In genomic region chr18:24398515-24398914, GRCh38 we compare ENCODE assay signal across 8 cellular contexts. TPM values are rescaled to one million over a fixed set of nuclear protein-coding genes. Genes with fewer than 3 reads are reported as not detected.
DNase-seq lines count a peak whose midpoint lies in the region; TF ChIP-seq lines count a peak whose summit lies in the region.

No MANE protein-coding gene starts in this region.

- H3K27ac ChIP-seq in HUES48 (ENCODE audit: low read depth, low read length), result peak overlapping the region; percentile 86
- peak overlapping the region in 1 of 2 donors; percentile 90 for H3K27ac ChIP-seq in breast epithelium
- H3K27ac ChIP-seq in mesenchymal stem cell (ENCODE audit: low read length, poor library complexity, severe bottlenecking), result peak overlapping the region; percentile 80

- no peak overlapping the region for H2AFZ ChIP-seq in mesenchymal stem cell (ENCODE audit: low read depth, low read length)

- H2BK15ac ChIP-seq in mesenchymal stem cell (ENCODE audit: low read depth, poor library complexity, severe bottlenecking), result no peak overlapping the region

- H2BK12ac ChIP-seq in mesenchymal stem cell (ENCODE audit: low read length in 2 of 2), result no peak overlapping the region

- no peak overlapping the region for H4K91ac ChIP-seq in mesenchymal stem cell (ENCODE audit: low read length)

- no peak for TF ChIP-seq POLR2A in breast epithelium (IDR thresholded peaks at IDR 0.05)

- TF ChIP-seq CTCF in AG10803 (conservative IDR thresholded peaks at IDR 0.05; ENCODE audit: low read length) (no peak), breast epithelium (IDR thresholded peaks at IDR 0.05) (no peak)

- no peak overlapping the region for H3K18ac ChIP-seq in mesenchymal stem cell (ENCODE audit: low read depth in 1 of 2, low read length in 2 of 2)

- H3K36me3 ChIP-seq in HUES48 (ENCODE audit: control insufficient read depth, insufficient read depth, low read length) (no peaks in the 10 kb centered on the region), breast epithelium (no peaks in the 10 kb centered on the region), mesenchymal stem cell (ENCODE audit: control insufficient read depth in 1 of 2, insufficient read depth in 2 of 2, low read depth in 1 of 2, low read length in 2 of 2) (no peaks in the 10 kb centered on the region)

- H4K8ac ChIP-seq in mesenchymal stem cell (ENCODE audit: low read length), result no peak overlapping the region

- intact Hi-C loops in breast epithelium (cut with DNase I; ENCODE audit: low total_unique reads), result no loop called here

- H3K79me1 ChIP-seq in mesenchymal stem cell (replicated peaks; ENCODE audit: low read length, poor library complexity, severe bottlenecking), result no peaks in the 10 kb centered on the region

- no peaks in the 10 kb centered on the region for H3K9me3 ChIP-seq in HUES48 (ENCODE audit: control insufficient read depth, insufficient read depth, low read length)
- H3K9me3 ChIP-seq in breast epithelium, result no peaks in the 10 kb centered on the region
- no peaks in the 10 kb centered on the region for H3K9me3 ChIP-seq in mesenchymal stem cell (ENCODE audit: control insufficient read depth, low read length)

- H3K4ac ChIP-seq in mesenchymal stem cell (ENCODE audit: low read depth in 1 of 2, low read length in 2 of 2), result peak overlapping the region in 1 of 2 experiments; percentile 57

- H3K4me1 ChIP-seq in HUES48 (ENCODE audit: control insufficient read depth, insufficient read depth, low read length) (peaks cover 53% of the 10 kb centered on the region), breast epithelium (no peaks in the 10 kb centered on the region), mesenchymal stem cell (ENCODE audit: control insufficient read depth, insufficient read depth, low read depth, low read length) (peaks cover 4% of the 10 kb centered on the region)

- H2BK120ac ChIP-seq in mesenchymal stem cell (ENCODE audit: low read depth, low read length), result no peak overlapping the region

- no peak overlapping the region for H3K23ac ChIP-seq in mesenchymal stem cell (ENCODE audit: low read length in 2 of 2)

- no peak overlapping the region for H3K14ac ChIP-seq in mesenchymal stem cell (ENCODE audit: low read length in 2 of 2)

- 41% methylated on average over 13 of the region's 15 CpGs for WGBS in mesenchymal stem cell

- no peak overlapping the region for H2BK5ac ChIP-seq in mesenchymal stem cell (ENCODE audit: low read depth, low read length, poor library complexity, severe bottlenecking)

- H3K27me3 ChIP-seq in HUES48 (ENCODE audit: control insufficient read depth, insufficient read depth, low read length), result no peaks in the 10 kb centered on the region
- H3K27me3 ChIP-seq in breast epithelium, result no peaks in the 10 kb centered on the region
- no peaks in the 10 kb centered on the region for H3K27me3 ChIP-seq in mesenchymal stem cell (ENCODE audit: control insufficient read depth in 1 of 2, insufficient read depth in 1 of 2, low read length in 2 of 2)

- H3K4me3 ChIP-seq in AG10803 (ENCODE audit: low read length) (peak overlapping the region; percentile 62), HUES48 (ENCODE audit: low read depth, low read length) (peak overlapping the region; percentile 65), breast epithelium (peak overlapping the region; percentile 71 to 92 (median 84)), mesenchymal stem cell (ENCODE audit: insufficient read depth in 1 of 2, low read depth in 1 of 2, low read length in 2 of 2) (peak overlapping the region in 1 of 2 experiments; percentile 79)

- H3K4me2 ChIP-seq in mesenchymal stem cell (ENCODE audit: low read length, poor library complexity, severe bottlenecking), result peak overlapping the region; percentile 69

- no peak overlapping the region for H2AK5ac ChIP-seq in mesenchymal stem cell (ENCODE audit: low read length, severe bottlenecking)

- DNase-seq in AG10803 (ENCODE audit: low read depth) (peak; percentile 34), breast epithelium (ENCODE audit: low spot score in 2 of 2) (no peak), mesenchymal stem cell (peak; percentile 65), kidney glomerular epithelial cell (lab: John Stamatoyannopoulos, UW) (no peak), GDM1 (lab: John Stamatoyannopoulos, UW) (no peak), NCI-H146 (lab: John Stamatoyannopoulos, UW) (no peak)
- no peak for DNase-seq in stimulated activated CD4-positive, alpha-beta T cell treated with anti-CD3 and anti-CD28 coated beads, Interleukin-4, amount 100 ng/mL, for 4 hours

- H3K9ac ChIP-seq in HUES48 (ENCODE audit: low read depth, low read length) (no peak overlapping the region), mesenchymal stem cell (ENCODE audit: low read length) (peak overlapping the region; percentile 89)

RNA-seq across cellular contexts. Expression of gene OSBPL1A, which starts 0.9 kb away (rescaled TPM):
- total RNA-seq in breast epithelium, result 10 to 100 TPM; 61.1 to 84.3 (median 77.0) TPM
- polyA plus RNA-seq in mesenchymal stem cell (2013, experiment 1 of 2), result 34.9 TPM
- 34.9 TPM for polyA plus RNA-seq in mesenchymal stem cell (2013, experiment 2 of 2)

RNA-seq across cellular contexts. Expression of gene IMPACT, which starts 28.0 kb away (rescaled TPM):
- total RNA-seq in breast epithelium, result 10 to 100 TPM; 29.0 to 33.7 (median 30.2) TPM
- 30.7 TPM for polyA plus RNA-seq in mesenchymal stem cell (2013, experiment 1 of 2)
- polyA plus RNA-seq in mesenchymal stem cell (2013, experiment 2 of 2), result 29.8 TPM

Comparison
In these comparisons a context has a peak if more than half of its experiments do, and no peak if none do; other contexts are left out.
1. DNase-seq: peak in AG10803 (single experiment) and mesenchymal stem cell (single experiment); none in breast epithelium (0 of 2), kidney glomerular epithelial cell (single experiment), GDM1 (single experiment), NCI-H146 (single experiment) and stimulated activated CD4-positive, alpha-beta T cell treated with anti-CD3 and anti-CD28 coated beads, Interleukin-4, amount 100 ng/mL, for 4 hours (0 of 2).